ENCODE assay signal across 8 cellular contexts in genomic region chr19:55516878-55517620, GRCh38. TPM values are rescaled to one million over a fixed set of nuclear protein-coding genes. Genes with fewer than 3 reads are reported as not detected.
DNase-seq lines count a peak whose midpoint lies in the region; ATAC-seq, FAIRE-seq and TF ChIP-seq lines count a peak whose summit lies in the region.

No MANE protein-coding gene starts in this region.

- H3K4me3 ChIP-seq in MM.1S (ENCODE audit: low read length) = peak overlapping the region; percentile 64
- no peak overlapping the region for H3K4me3 ChIP-seq in neuron (ENCODE audit: low read length)

- H3K79me2 ChIP-seq in MM.1S (ENCODE audit: low read length) = no peaks in the 10 kb centered on the region

- ATAC-seq in foreskin keratinocyte = peak; percentile 94

- H3K9me2 ChIP-seq in MM.1S (replicated peaks; ENCODE audit: insufficient read depth, low read length) = no peaks in the 10 kb centered on the region

- no peaks in the 10 kb centered on the region for H3K9me3 ChIP-seq in MM.1S (replicated peaks; ENCODE audit: insufficient read depth, low read length)
- H3K9me3 ChIP-seq in neuron (ENCODE audit: low read length) = no peaks in the 10 kb centered on the region

- H3K36me3 ChIP-seq in MM.1S (replicated peaks; ENCODE audit: insufficient read depth, low read length) (no peaks in the 10 kb centered on the region), neuron (ENCODE audit: insufficient read depth, low read length) (no peaks in the 10 kb centered on the region)

- H3K27ac ChIP-seq in MM.1S (ENCODE audit: low read length) = no peak overlapping the region
- H3K27ac ChIP-seq in foreskin keratinocyte = peak overlapping the region; percentile 34

- H2AFZ ChIP-seq in MM.1S (ENCODE audit: low read length) (peak overlapping the region; percentile 77), neuron (ENCODE audit: low read depth, low read length) (peak overlapping the region; percentile 31)

- DNase-seq in HCEC 1CT = peak; percentile 92
- DNase-seq in MM.1S = peak; percentile 86
- DNase-seq in SHP77 treated with DMSO at 0.1 percent for 48 hours (lab: John Stamatoyannopoulos, UW) = peak; percentile 61
- peak; percentile 88 for DNase-seq in activated gamma-delta T cell treated with Interleukin-2 at 50 U/mL for 16 hours
- DNase-seq in foreskin keratinocyte = peak; percentile 37 to 61
- DNase-seq in stromal cell of bone marrow (ENCODE audit: low read depth) = peak; percentile 78

- H3K27me3 ChIP-seq in MM.1S (replicated peaks; ENCODE audit: insufficient read depth, low read length) (peaks cover 63% of the 10 kb centered on the region), foreskin keratinocyte (no peaks in the 10 kb centered on the region), neuron (ENCODE audit: insufficient read depth, low read length) (no peaks in the 10 kb centered on the region)

- peak overlapping the region; percentile 34; the same call in 1 of the 2 replicates for H3K9ac ChIP-seq in MM.1S (ENCODE audit: low read length)

- TF ChIP-seq CTCF in MM.1S (IDR thresholded peaks at IDR 0.05; ENCODE audit: low read length) (peak; percentile 83), foreskin keratinocyte (conservative IDR thresholded peaks at IDR 0.05) (peak; percentile 96)

- H3K4me1 ChIP-seq in MM.1S (ENCODE audit: low read length) (no peaks in the 10 kb centered on the region), foreskin keratinocyte (no peaks in the 10 kb centered on the region), neuron (ENCODE audit: insufficient read depth, low read length) (no peaks in the 10 kb centered on the region)

- H3K4me2 ChIP-seq in MM.1S (ENCODE audit: low read depth, low read length) = peak overlapping the region; percentile 90

- no peaks in the 10 kb centered on the region for H3F3A ChIP-seq in MM.1S (ENCODE audit: insufficient read depth, low read length)

- H4K20me1 ChIP-seq in MM.1S (ENCODE audit: insufficient read depth, low read length) = no peaks in the 10 kb centered on the region

- FAIRE-seq in G401.6 (lab: Jason Lieb, UNC) = peak; percentile 93

RNA-seq across cellular contexts. Expression of gene SBK2, which starts 19.9 kb away (rescaled TPM):
- total RNA-seq in foreskin keratinocyte = not detected in 2 replicates
- not detected in 2 replicates for polyA plus RNA-seq in foreskin keratinocyte

RNA-seq across cellular contexts. Expression of gene SBK3, which starts 28.3 kb away (rescaled TPM):
- not detected in 2 replicates for total RNA-seq in foreskin keratinocyte
- not detected in 2 replicates for polyA plus RNA-seq in foreskin keratinocyte

RNA-seq across cellular contexts. Expression of gene SSC5D, which starts 28.8 kb away (rescaled TPM):
- total RNA-seq in foreskin keratinocyte = not detected in 2 replicates
- polyA plus RNA-seq in foreskin keratinocyte = 0.01 TPM in 1 of 2 replicates, not detected in the other

RNA-seq across cellular contexts. Expression of gene NAT14, which starts 32.1 kb away (rescaled TPM):
- 20.7 and 22.4 TPM in 2 replicates for total RNA-seq in foreskin keratinocyte
- polyA plus RNA-seq in foreskin keratinocyte = 31.1 and 33.2 TPM in 2 replicates

RNA-seq across cellular contexts. Expression of gene ZNF628, which starts 40.6 kb away (rescaled TPM):
- 3.9 and 4.4 TPM in 2 replicates for total RNA-seq in foreskin keratinocyte
- polyA plus RNA-seq in foreskin keratinocyte = 3.5 and 4.8 TPM in 2 replicates
